Comparison of ENCODE assay signal across 1 cellular context in the genomic region with DNA sequence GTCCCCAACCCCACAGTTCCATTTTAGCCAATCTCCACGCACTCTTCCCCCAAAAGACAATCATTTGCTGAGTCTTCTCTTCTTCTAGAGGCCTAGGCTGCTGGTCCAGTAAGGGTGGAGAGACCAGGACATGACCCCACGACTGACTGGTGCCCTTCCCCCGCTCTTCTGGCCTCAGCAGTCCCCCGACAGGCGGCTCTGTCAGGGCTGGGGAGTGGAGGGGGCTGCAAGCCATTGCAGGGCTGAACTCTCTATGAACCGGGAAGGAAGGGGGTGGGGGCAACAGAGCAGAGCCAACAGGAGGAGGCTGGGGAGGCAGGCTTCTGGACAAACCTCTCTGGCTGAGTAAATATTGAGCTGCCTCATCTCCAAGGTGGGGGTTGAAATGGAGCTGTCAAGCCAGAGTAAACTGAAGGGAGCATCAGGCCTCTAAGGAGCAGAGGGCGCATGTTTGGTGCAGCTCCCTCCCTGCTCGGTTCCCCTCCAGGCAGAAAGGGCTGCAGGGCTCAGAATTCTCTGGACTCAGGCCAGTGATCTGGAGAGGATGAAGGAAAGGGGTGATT.
TF ChIP-seq lines count a peak whose summit lies in the region.

No MANE protein-coding gene starts in this region.

TF ChIP-seq in GM23338, 12 proteins besides CTCF, POLR2A, EP300 and RAD21 (continued from another document):
- TF ChIP-seq ZNF331 (CRISPR knock-in tag; IDR thresholded peaks at IDR 0.05; ENCODE audit: low read depth) (no peak), CREB1 (CRISPR knock-in tag; IDR thresholded peaks at IDR 0.05; ENCODE audit: low read depth) (no peak), POLR2AphosphoS5 (IDR thresholded peaks at IDR 0.05; ENCODE audit: low read depth) (no peak)
